20 cellular contexts compared by ENCODE assay signal in the genomic region with DNA sequence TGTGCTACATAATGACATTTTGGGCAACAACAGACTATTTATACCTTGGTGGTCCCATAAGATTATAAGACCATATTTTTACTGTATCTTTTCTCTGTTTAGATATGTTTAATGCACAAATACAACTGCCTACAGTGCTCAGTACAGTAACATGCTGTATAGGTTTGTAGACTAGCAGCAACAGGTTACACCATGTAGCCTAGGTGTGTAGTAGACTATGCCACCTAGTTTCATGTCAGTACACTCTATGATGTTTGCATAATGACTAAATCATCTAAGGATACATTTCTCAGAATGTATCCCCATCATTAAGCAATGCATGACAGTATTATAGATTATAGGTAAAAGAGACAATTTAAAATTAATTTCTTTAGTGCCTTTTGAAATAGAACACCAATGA. TPM values are rescaled to one million over a fixed set of nuclear protein-coding genes. Genes with fewer than 3 reads are reported as not detected.
DNase-seq lines count a peak whose midpoint lies in the region; ATAC-seq and TF ChIP-seq lines count a peak whose summit lies in the region.
"Had no signal": no experiment of that assay in that cellular context is flagged by ENCODE, and none has a peak within 500 bp of the region (broad histone marks: within the 10 kb centered on the region; RNA-seq: fewer than 3 reads in every experiment).

No MANE protein-coding gene starts in this region.

- peaks cover 48% of the 10 kb centered on the region for H3K4me1 Mint-ChIP-seq in MCF 10A (ENCODE audit: insufficient read depth, unreplicated experiment)
- H3K4me1 Mint-ChIP-seq in activated CD4-positive, alpha-beta T cell treated with anti-CD3 and anti-CD28 coated beads, Interleukin-2, amount 10 ng/mL, durations not matched to agents 24 days and 14 days = peaks cover 6% of the 10 kb centered on the region

- no peaks in the 10 kb centered on the region for H3K9me3 Mint-ChIP-seq in MCF 10A (ENCODE audit: unreplicated experiment)
- H3K9me3 Mint-ChIP-seq in activated CD4-positive, alpha-beta T cell treated with anti-CD3 and anti-CD28 coated beads, Interleukin-2, amount 10 ng/mL, durations not matched to agents 24 days and 14 days = no peaks in the 10 kb centered on the region

- DNase-seq in breast epithelium (ENCODE audit: low spot score in 2 of 2) (no peak), MCF 10A (ENCODE audit: unreplicated experiment) (no peak), esophagus muscularis mucosa (ENCODE audit: extremely low spot score) (no peak), psoas muscle (no peak), uterus (no peak), SW 1271 (lab: John Stamatoyannopoulos, UW) (no peak)
- DNase-seq in activated CD4-positive, alpha-beta T cell treated with anti-CD3 and anti-CD28 coated beads, Interleukin-2, amount 10 ng/mL, durations not matched to agents 24 days and 14 days = no peak
- DNase-seq: AML-193, DMS79, NCI-H1105 treated with DMSO at 0.1 percent for 48 hours, NCI-H1694, NCI-H2081 treated with DMSO at 0.1 percent for 48 hours, NCI-H510A, NCI-H774 had no signal

- H3K36me3 ChIP-seq in breast epithelium = no peaks in the 10 kb centered on the region
- H3K36me3 ChIP-seq in esophagus muscularis mucosa = peaks cover 0 to 9% (median 0%) of the 10 kb centered on the region in 4 donors
- H3K36me3 ChIP-seq in psoas muscle (ENCODE audit: insufficient read depth in 1 of 2, low read depth in 1 of 2) = peaks cover 0 to 8% of the 10 kb centered on the region in 2 donors
- no peaks in the 10 kb centered on the region for H3K36me3 ChIP-seq in uterus

- intact Hi-C loops in breast epithelium (cut with DNase I; ENCODE audit: low total_unique reads) = no loop called here
- intact Hi-C loops in MCF 10A (cut with micrococcal nuclease) = no loop called here
- intact Hi-C loops in esophagus muscularis mucosa (cut with DNase I) = no loop called here
- intact Hi-C loops in psoas muscle (cut with DNase I) = no loop called here
- intact Hi-C loops in uterus (cut with DNase I; ENCODE audit: low total_unique reads) = no loop called here
- intact Hi-C loops in activated CD4-positive, alpha-beta T cell treated with anti-CD3 and anti-CD28 coated beads, Interleukin-2, amount 10 ng/mL, durations not matched to agents 24 days and 14 days (cut with micrococcal nuclease) = no loop called here

- no peak overlapping the region for H3K27ac Mint-ChIP-seq in MCF 10A (ENCODE audit: low read depth, unreplicated experiment)
- no peak overlapping the region for H3K27ac Mint-ChIP-seq in activated CD4-positive, alpha-beta T cell treated with anti-CD3 and anti-CD28 coated beads, Interleukin-2, amount 10 ng/mL, durations not matched to agents 24 days and 14 days

- H3K4me1 ChIP-seq in breast epithelium (peaks cover 3 to 16% of the 10 kb centered on the region in 2 donors), esophagus muscularis mucosa (peaks cover 52 to 99% (median 91%) of the 10 kb centered on the region in 4 donors), psoas muscle (peaks cover 77% of the 10 kb centered on the region), uterus (peaks cover 12 to 37% of the 10 kb centered on the region in 2 donors)

- no peaks in the 10 kb centered on the region for H3K27me3 Mint-ChIP-seq in MCF 10A (ENCODE audit: insufficient read depth, unreplicated experiment)
- H3K27me3 Mint-ChIP-seq in activated CD4-positive, alpha-beta T cell treated with anti-CD3 and anti-CD28 coated beads, Interleukin-2, amount 10 ng/mL, durations not matched to agents 24 days and 14 days = peaks cover 4% of the 10 kb centered on the region

- no peak overlapping the region for H3K4me3 ChIP-seq in breast epithelium
- no peak overlapping the region for H3K4me3 ChIP-seq in esophagus muscularis mucosa
- no peak overlapping the region for H3K4me3 ChIP-seq in psoas muscle
- no peak overlapping the region for H3K4me3 ChIP-seq in uterus
- H3K4me3 ChIP-seq: K562 had no signal

- no peaks in the 10 kb centered on the region for H3K27me3 ChIP-seq in breast epithelium
- H3K27me3 ChIP-seq in esophagus muscularis mucosa = no peaks in the 10 kb centered on the region
- H3K27me3 ChIP-seq in psoas muscle (ENCODE audit: insufficient read depth in 3 of 3, low read length in 2 of 3) = no peaks in the 10 kb centered on the region
- H3K27me3 ChIP-seq in uterus = no peaks in the 10 kb centered on the region

- TF ChIP-seq EP300 in esophagus muscularis mucosa (IDR thresholded peaks at IDR 0.05) = no peak

- no peaks in the 10 kb centered on the region for H3K9me3 ChIP-seq in breast epithelium
- no peaks in the 10 kb centered on the region for H3K9me3 ChIP-seq in esophagus muscularis mucosa
- no peaks in the 10 kb centered on the region for H3K9me3 ChIP-seq in psoas muscle
- no peaks in the 10 kb centered on the region for H3K9me3 ChIP-seq in uterus

- no peak overlapping the region for H3K4me3 Mint-ChIP-seq in MCF 10A (ENCODE audit: unreplicated experiment)
- H3K4me3 Mint-ChIP-seq in activated CD4-positive, alpha-beta T cell treated with anti-CD3 and anti-CD28 coated beads, Interleukin-2, amount 10 ng/mL, durations not matched to agents 24 days and 14 days = no peak overlapping the region

- no peaks in the 10 kb centered on the region for H3K36me3 Mint-ChIP-seq in MCF 10A (ENCODE audit: insufficient read depth, unreplicated experiment)
- H3K36me3 Mint-ChIP-seq in activated CD4-positive, alpha-beta T cell treated with anti-CD3 and anti-CD28 coated beads, Interleukin-2, amount 10 ng/mL, durations not matched to agents 24 days and 14 days (ENCODE audit: low read depth) = no peaks in the 10 kb centered on the region

- ATAC-seq in psoas muscle (no peak), HG02938 (IDR thresholded peaks at IDR 0.05; ENCODE audit: unreplicated experiment) (no peak)
- ATAC-seq: K562 had no signal

- CTCF ChIA-PET in MCF 10A (lab: Yijun Ruan, JAX) = interaction anchor here (0.6 to 1.6 kb wide), 6 partner anchors 10 to 41 kb away, joined by 3 to 5 read pairs (median 3); no protein-coding TSS in a partner anchor

- no TSS peak for BruUV-seq in MCF 10A (replicated peaks; lab: Mats Ljungman, UMichigan)

- peak overlapping the region; percentile 54 to 87 for H3K27ac ChIP-seq in breast epithelium
- peak overlapping the region; percentile 77 to 94 (median 91) for H3K27ac ChIP-seq in esophagus muscularis mucosa (replicated peaks in 1 of 4)
- H3K27ac ChIP-seq in psoas muscle = peak overlapping the region; percentile 69
- H3K27ac ChIP-seq in uterus = peak overlapping the region; percentile 96
- H3K27ac ChIP-seq: 22Rv1, C4-2B, RWPE1 had no signal

- POLR2A ChIA-PET in MCF 10A (lab: Yijun Ruan, JAX) = interaction anchor here (0.6 to 2.2 kb wide), 5 partner anchors 9 to 65 kb away, joined by 3 to 6 read pairs (median 3); no protein-coding TSS in a partner anchor

- TF ChIP-seq POLR2A in breast epithelium (IDR thresholded peaks at IDR 0.05) (no peak), esophagus muscularis mucosa (IDR thresholded peaks at IDR 0.05; ENCODE audit: low read depth) (no peak), uterus (IDR thresholded peaks at IDR 0.05) (no peak)

- TF ChIP-seq CTCF in breast epithelium (IDR thresholded peaks at IDR 0.05) (no peak), MCF 10A (IDR thresholded peaks at IDR 0.05; ENCODE audit: unreplicated experiment) (no peak), esophagus muscularis mucosa (IDR thresholded peaks at IDR 0.05) (no peak), psoas muscle (IDR thresholded peaks at IDR 0.05) (no peak), uterus (IDR thresholded peaks at IDR 0.05) (no peak)

RNA-seq across cellular contexts. Expression of gene CEBPE, which starts 30.7 kb away (rescaled TPM):
- total RNA-seq in breast epithelium = under 1 TPM in 1 of 3 donors, not detected in 2; 0.32 TPM
- not detected in 2 replicates for total RNA-seq in MCF 10A (2022)
- under 1 TPM in 1 of 4 donors, not detected in 3; 0.57 TPM for total RNA-seq in esophagus muscularis mucosa
- under 1 TPM in 2 of 4 donors, not detected in 2; 0.17 to 0.22 TPM for total RNA-seq in psoas muscle
- under 1 TPM in 2 of 3 donors, not detected in 1; 0.03 to 0.19 TPM for polyA plus RNA-seq in psoas muscle
- total RNA-seq in uterus = not detected
- total RNA-seq in activated CD4-positive, alpha-beta T cell treated with anti-CD3 and anti-CD28 coated beads, Interleukin-2, amount 10 ng/mL, durations not matched to agents 24 days and 14 days = 0.35 TPM in 1 of 2 replicates, not detected in the other
- total RNA-seq: H1 had no signal

RNA-seq across cellular contexts. Expression of gene SLC7A8, which starts 33.7 kb away (rescaled TPM):
- total RNA-seq in breast epithelium (10 to 100 TPM; 46.8 to 98.9 (median 61.9) TPM), MCF 10A (2022) (1.5 and 2.4 TPM in 2 replicates), esophagus muscularis mucosa (10 to 100 TPM; 19.5 to 48.3 (median 32.5) TPM), psoas muscle (10 to 100 TPM in 3 of 4 donors, 1 to 10 TPM in 1; 7.5 to 43.0 (median 24.1) TPM), uterus (100 to 1,000 TPM in 1 of 4 donors, 10 to 100 TPM in 3; 15.9 to 152 (median 49.3) TPM)
- polyA plus RNA-seq in psoas muscle = 10 to 100 TPM; 10.4 to 72.6 (median 44.2) TPM
- not detected in 2 replicates for total RNA-seq in activated CD4-positive, alpha-beta T cell treated with anti-CD3 and anti-CD28 coated beads, Interleukin-2, amount 10 ng/mL, durations not matched to agents 24 days and 14 days

RNA-seq across cellular contexts. Expression of gene CIROP, which starts 45.0 kb away (rescaled TPM):
- not detected for total RNA-seq in breast epithelium
- not detected in 2 replicates for total RNA-seq in MCF 10A (2022)
- under 1 TPM in 1 of 4 donors, not detected in 3; 0.19 TPM for total RNA-seq in esophagus muscularis mucosa
- total RNA-seq in psoas muscle = not detected
- polyA plus RNA-seq in psoas muscle = under 1 TPM in 1 of 3 donors, not detected in 2; 0.03 TPM
- total RNA-seq in uterus = not detected
- total RNA-seq in activated CD4-positive, alpha-beta T cell treated with anti-CD3 and anti-CD28 coated beads, Interleukin-2, amount 10 ng/mL, durations not matched to agents 24 days and 14 days = not detected in 2 replicates
- total RNA-seq: H1, K562 had no signal
- polyA plus RNA-seq: K562 had no signal

RNA-seq across cellular contexts. Expression of gene C14orf119, which starts 54.4 kb away (rescaled TPM):
- total RNA-seq in breast epithelium = 10 to 100 TPM; 29.6 to 34.4 (median 32.8) TPM
- total RNA-seq in MCF 10A (2022) = 39.6 and 54.8 TPM in 2 replicates
- total RNA-seq in esophagus muscularis mucosa = 10 to 100 TPM; 21.2 to 42.5 (median 34.0) TPM
- total RNA-seq in psoas muscle = 10 to 100 TPM; 24.2 to 31.3 (median 27.0) TPM
- polyA plus RNA-seq in psoas muscle = 10 to 100 TPM; 23.2 to 65.3 (median 47.1) TPM
- total RNA-seq in uterus = 10 to 100 TPM; 12.3 to 41.6 (median 26.7) TPM
- 50.9 and 54.3 TPM in 2 replicates for total RNA-seq in activated CD4-positive, alpha-beta T cell treated with anti-CD3 and anti-CD28 coated beads, Interleukin-2, amount 10 ng/mL, durations not matched to agents 24 days and 14 days

RNA-seq across cellular contexts. Expression of gene ACIN1, which starts 54.8 kb away (rescaled TPM):
- total RNA-seq in breast epithelium (100 to 1,000 TPM; 106 to 151 (median 145) TPM), MCF 10A (2022) (197 and 213 TPM in 2 replicates), esophagus muscularis mucosa (100 to 1,000 TPM in 1 of 4 donors, 10 to 100 TPM in 3; 60.1 to 101 (median 89.5) TPM), psoas muscle (10 to 100 TPM; 75.3 to 83.2 (median 82.2) TPM), uterus (100 to 1,000 TPM in 2 of 4 donors, 10 to 100 TPM in 2; 52.3 to 194 (median 77.1) TPM)
- 10 to 100 TPM; 45.2 to 57.6 (median 53.5) TPM for polyA plus RNA-seq in psoas muscle
- 221 and 224 TPM in 2 replicates for total RNA-seq in activated CD4-positive, alpha-beta T cell treated with anti-CD3 and anti-CD28 coated beads, Interleukin-2, amount 10 ng/mL, durations not matched to agents 24 days and 14 days
